In the genomic region with DNA sequence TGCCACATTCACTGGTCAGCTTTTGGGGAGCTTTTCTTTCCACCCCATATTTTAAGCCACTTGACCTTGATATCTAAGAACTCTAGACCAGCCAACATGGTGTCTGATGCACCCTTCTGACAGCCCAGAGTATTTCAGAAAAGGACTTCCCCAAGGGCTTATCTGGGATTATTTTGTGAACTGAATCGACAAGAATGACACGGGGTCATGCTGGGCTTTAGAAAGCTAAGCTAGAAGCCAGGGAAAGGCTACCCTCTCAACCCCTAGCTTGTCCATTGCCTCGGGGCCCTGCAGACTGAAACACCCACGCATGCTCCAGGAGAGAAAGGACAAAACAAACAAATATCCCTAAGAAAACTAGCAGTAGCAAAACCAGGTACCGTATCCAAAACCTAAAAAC, we compare ENCODE assay signal across 1 cellular context.
A peak's percentile ranks its signal among the peaks of the same experiment; 100 is the strongest.
TF ChIP-seq lines count a peak whose summit lies in the region.

No MANE protein-coding gene starts in this region.

TF ChIP-seq in K562, 482 proteins besides CTCF, POLR2A, EP300 and RAD21:
- TF ChIP-seq EGR1 (conservative IDR thresholded peaks at IDR 0.05) = peak; percentile 50; the same call in 1 of the 2 replicates
- TF ChIP-seq ZNF140 (CRISPR knock-in tag; IDR thresholded peaks at IDR 0.05) = no peak
- peak; percentile 48 to 61 for TF ChIP-seq NRF1 (conservative IDR thresholded peaks at IDR 0.05 in 1 of 2, IDR thresholded peaks at IDR 0.05 in 1 of 2)
- no peak for TF ChIP-seq PHB (CRISPR knock-in tag; IDR thresholded peaks at IDR 0.05)
- no peak for TF ChIP-seq CEBPB (tag; IDR thresholded peaks at IDR 0.05)
- 0 out of 2 replicates have a peak, but pooled peaks have one; percentile 21 for TF ChIP-seq SMC3 (conservative IDR thresholded peaks at IDR 0.05; ENCODE audit: insufficient read depth, low read depth, low read length)
- no peak; the same call in 1 of the 2 replicates for TF ChIP-seq ESRRA (IDR thresholded peaks at IDR 0.05; ENCODE audit: borderline replicate concordance, low read depth)
- no peak for TF ChIP-seq SIN3B (IDR thresholded peaks at IDR 0.05; ENCODE audit: low read depth)
- TF ChIP-seq ZC3H4 (CRISPR knock-in tag; IDR thresholded peaks at IDR 0.05; ENCODE audit: borderline replicate concordance) = no peak
